32 cellular contexts compared by ENCODE assay signal in the genomic region with DNA sequence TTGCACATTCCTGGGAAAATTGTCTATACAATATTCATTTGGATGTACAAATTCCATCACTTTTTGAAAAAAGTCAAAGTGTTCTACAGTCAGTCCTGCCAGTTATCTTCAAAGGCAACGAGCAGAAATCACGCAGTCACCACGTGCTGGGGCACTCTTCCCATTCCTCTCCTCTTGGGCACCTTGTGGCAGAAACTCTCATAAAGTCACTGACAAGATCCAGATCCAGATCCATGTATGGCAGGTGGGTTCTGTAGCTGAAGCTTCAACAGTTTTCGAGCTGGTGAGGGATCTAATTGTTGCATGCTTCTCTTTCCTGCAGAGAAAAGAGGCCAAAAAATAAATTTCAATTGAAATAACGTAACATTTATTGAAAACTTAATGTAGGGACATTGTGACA.
"Had no signal": no experiment of that assay in that cellular context is flagged by ENCODE, and none has a peak within 500 bp of the region (broad histone marks: within the 10 kb centered on the region; RNA-seq: fewer than 3 reads in every experiment).

No MANE protein-coding gene starts in this region.

- H3K36me3 ChIP-seq: breast epithelium had no signal

- H3K27me3 ChIP-seq: adrenal gland, body of pancreas, brain microvascular endothelial cell, breast epithelium had no signal

- H3K4me1 ChIP-seq: body of pancreas, breast epithelium had no signal

- H3K9me3 ChIP-seq: adrenal gland, body of pancreas, breast epithelium had no signal

- H3K27ac ChIP-seq: adrenal gland, body of pancreas, brain microvascular endothelial cell, breast epithelium, VCaP had no signal

- H3K4me3 ChIP-seq: adrenal gland, body of pancreas, breast epithelium had no signal

- ATAC-seq: activated CD8-positive, alpha-beta T cell treated with anti-CD3 and anti-CD28 coated beads for 36 hours; activated naive CD4-positive, alpha-beta T cell treated with anti-CD3 and anti-CD28 coated beads, Interleukin-2, amount 50 U/mL, for 72 hours; activated T-cell treated with anti-CD3 and anti-CD28 coated beads, Interleukin-2, amount 50 U/mL, for 4 hours; activated T-cell treated with anti-CD3 and anti-CD28 coated beads, Interleukin-2, amount 50 U/mL, for 72 hours; activated T-helper 17 cell treated with anti-CD3 and anti-CD28 coated beads, Interleukin-2, amount 50 U/mL, for 72 hours; body of pancreas had no signal

- DNase-seq: activated B cell treated with CpG ODN at 0.5 μM for 24 hours; activated CD4-positive, alpha-beta memory T cell treated with anti-CD3 and anti-CD28 coated beads for 36 hours; activated CD4-positive, alpha-beta T cell treated with anti-CD3 and anti-CD28 coated beads for 4 hours; activated CD4-positive, alpha-beta T cell treated with anti-CD3 and anti-CD28 coated beads, Interleukin-2, amount 10 ng/mL, durations not matched to agents 24 days and 14 days; activated CD4-positive, alpha-beta T cell treated with anti-CD3 and anti-CD28 coated beads, Interleukin-2, amount 50 U/mL, for 1 hour; activated CD4-positive, alpha-beta T cell treated with anti-CD3 and anti-CD28 coated beads, Interleukin-2, amount 50 U/mL, for 4 hours; activated CD4-positive, CD25-positive, alpha-beta regulatory T cell treated with anti-CD3 and anti-CD28 coated beads, Interleukin-2, amount 50 U/mL, for 72 hours; activated CD8-positive, alpha-beta memory T cell treated with anti-CD3 and anti-CD28 coated beads, Interleukin-2, amount 50 U/mL, for 4 hours; activated CD8-positive, alpha-beta T cell treated with anti-CD3 and anti-CD28 coated beads for 36 hours; activated effector memory CD4-positive, alpha-beta T cell treated with anti-CD3 and anti-CD28 coated beads, Interleukin-2, amount 50 U/mL, for 16 hours; activated gamma-delta T cell treated with Interleukin-2 at 50 U/mL for 16 hours; activated naive CD4-positive, alpha-beta T cell; activated naive CD4-positive, alpha-beta T cell treated with anti-CD3 and anti-CD28 coated beads for 36 hours; activated naive CD4-positive, alpha-beta T cell treated with anti-CD3 and anti-CD28 coated beads, Interleukin-2, amount 50 U/mL, for 16 hours; activated naive CD8-positive, alpha-beta T cell treated with anti-CD3 and anti-CD28 coated beads for 36 hours; activated T-cell treated with anti-CD3 and anti-CD28 coated beads for 4 hours; activated T-cell treated with anti-CD3 and anti-CD28 coated beads, Interleukin-2, amount 50 U/mL, for 1 hour; activated T-cell treated with anti-CD3 and anti-CD28 coated beads, Interleukin-2, amount 50 U/mL, for 4 hours; activated T-cell treated with anti-CD3 and anti-CD28 coated beads, Interleukin-2, amount 50 U/mL, for 72 hours; adrenal gland; amniotic stem cell; aorta; body of pancreas; brain microvascular endothelial cell; central memory CD4-positive, alpha-beta T cell; T-helper 1 cell; T-helper 2 cell; T-helper 9 cell had no signal
